ENCODE assay signal across 13 cellular contexts in the genomic region with DNA sequence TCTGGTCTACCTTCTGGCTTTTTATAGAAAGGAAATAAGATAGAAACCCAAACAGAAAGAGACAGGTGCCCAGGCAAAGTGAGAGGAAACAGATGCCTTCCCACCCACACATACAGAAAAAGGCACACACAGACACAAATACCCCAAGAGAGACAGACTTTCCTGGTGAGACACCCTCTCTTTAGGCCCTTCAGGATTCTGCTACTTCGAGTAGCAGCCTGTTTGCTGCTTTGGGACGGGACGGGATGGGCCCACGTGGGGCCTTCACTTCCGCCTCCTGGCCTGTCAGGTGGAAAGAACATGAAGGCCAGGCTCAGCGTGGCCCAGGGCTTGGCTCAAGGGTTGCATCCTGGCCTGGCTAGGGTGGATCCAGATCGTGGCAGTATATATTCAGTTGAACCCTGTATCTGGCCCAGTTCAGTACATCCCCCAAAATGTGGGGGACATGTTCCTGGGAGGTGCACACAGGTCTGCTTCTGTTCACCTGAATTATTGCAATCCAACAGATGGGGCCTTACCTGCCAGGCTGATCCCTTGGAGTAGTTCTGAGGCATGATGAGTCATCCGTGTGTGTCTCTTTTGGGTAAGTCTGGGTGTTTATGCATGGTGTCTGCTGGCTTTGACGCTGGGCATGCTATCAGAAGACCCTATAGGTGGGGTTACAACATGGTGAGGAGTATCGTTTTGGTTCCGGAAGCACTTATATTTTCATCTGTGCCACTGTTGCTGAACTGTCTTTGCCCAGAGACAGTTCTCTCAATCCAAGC. TPM values are rescaled to one million over a fixed set of nuclear protein-coding genes. Genes with fewer than 3 reads are reported as not detected.
DNase-seq lines count a peak whose midpoint lies in the region; ATAC-seq, FAIRE-seq and TF ChIP-seq lines count a peak whose summit lies in the region.
"Had no signal": no experiment of that assay in that cellular context is flagged by ENCODE, and none has a peak within 500 bp of the region (broad histone marks: within the 10 kb centered on the region; RNA-seq: fewer than 3 reads in every experiment).

No MANE protein-coding gene starts in this region.

- TF ChIP-seq CTCF in A673 (conservative IDR thresholded peaks at IDR 0.05; ENCODE audit: low read depth, low read length) = no peak

- H3K27me3 Mint-ChIP-seq in activated naive CD8-positive, alpha-beta T cell treated with anti-CD3 and anti-CD28 coated beads for 36 hours = no peaks in the 10 kb centered on the region

- no peak overlapping the region for H3K23ac ChIP-seq in mesenchymal stem cell (ENCODE audit: low read length in 2 of 2)

- H2BK5ac ChIP-seq in mesenchymal stem cell (ENCODE audit: low read depth, low read length, poor library complexity, severe bottlenecking) = no peak overlapping the region

- no peaks in the 10 kb centered on the region for H3K9me3 ChIP-seq in A673 (ENCODE audit: low read depth, low read length, poor library complexity, severe bottlenecking)
- H3K9me3 ChIP-seq in mesenchymal stem cell (ENCODE audit: control insufficient read depth, low read length) = no peaks in the 10 kb centered on the region
- H3K9me3 ChIP-seq: SK-N-SH, suprapubic skin had no signal

- WGBS in mesenchymal stem cell = 86% methylated on average over 8 of the region's 11 CpGs

- no peak overlapping the region for H2BK12ac ChIP-seq in mesenchymal stem cell (ENCODE audit: low read length in 2 of 2)

- no peak overlapping the region for H4K8ac ChIP-seq in mesenchymal stem cell (ENCODE audit: low read length)

- H3K18ac ChIP-seq in mesenchymal stem cell (ENCODE audit: low read depth in 1 of 2, low read length in 2 of 2) = no peak overlapping the region

- CTCF ChIA-PET in A673 (lab: Charles Lee) = no interaction called here

- no peak overlapping the region for H4K91ac ChIP-seq in mesenchymal stem cell (ENCODE audit: low read length)

- H3K36me3 ChIP-seq in A673 (ENCODE audit: insufficient read depth, low read length, poor library complexity, severe bottlenecking) = peaks cover 7% of the 10 kb centered on the region
- H3K36me3 ChIP-seq in mesenchymal stem cell (ENCODE audit: control insufficient read depth in 1 of 2, insufficient read depth in 2 of 2, low read depth in 1 of 2, low read length in 2 of 2) = peaks cover 12 to 19% of the 10 kb centered on the region in 2 experiments
- H3K36me3 ChIP-seq: suprapubic skin had no signal

- no peak overlapping the region for H3K9ac ChIP-seq in mesenchymal stem cell (ENCODE audit: low read length)
- H3K9ac ChIP-seq: SK-N-SH had no signal

- POLR2A ChIA-PET in A673 (lab: Charles Lee; ENCODE audit: low non-redundant PET) = no interaction called here

- TSS peak; percentile 15 for BruUV-seq in A673 (replicated peaks; lab: Mats Ljungman, UMichigan)

- H3K4me3 ChIP-seq in A673 (ENCODE audit: low read depth, low read length, poor library complexity, severe bottlenecking) (no peak overlapping the region), mesenchymal stem cell (ENCODE audit: insufficient read depth in 1 of 2, low read depth in 1 of 2, low read length in 2 of 2) (no peak overlapping the region)
- H3K4me3 ChIP-seq: smooth muscle cell, suprapubic skin had no signal

- H3K4me1 ChIP-seq in A673 (ENCODE audit: insufficient read depth, low read length, poor library complexity, severe bottlenecking) = peaks cover 14% of the 10 kb centered on the region
- H3K4me1 ChIP-seq in mesenchymal stem cell (ENCODE audit: control insufficient read depth, insufficient read depth, low read depth, low read length) = peaks cover 8% of the 10 kb centered on the region

- H3K27ac ChIP-seq in A673 (ENCODE audit: low read depth, low read length, poor library complexity, severe bottlenecking) (no peak overlapping the region), mesenchymal stem cell (ENCODE audit: low read length, poor library complexity, severe bottlenecking) (no peak overlapping the region)
- H3K27ac ChIP-seq: suprapubic skin had no signal

- no peak overlapping the region for H2AFZ ChIP-seq in mesenchymal stem cell (ENCODE audit: low read depth, low read length)

- no peak overlapping the region for H3K4me2 ChIP-seq in mesenchymal stem cell (ENCODE audit: low read length, poor library complexity, severe bottlenecking)

- no peak overlapping the region for H3K14ac ChIP-seq in mesenchymal stem cell (ENCODE audit: low read length in 2 of 2)

- no peak overlapping the region for H2BK15ac ChIP-seq in mesenchymal stem cell (ENCODE audit: low read depth, poor library complexity, severe bottlenecking)

- H3K36me3 Mint-ChIP-seq in activated naive CD8-positive, alpha-beta T cell treated with anti-CD3 and anti-CD28 coated beads for 36 hours = peaks cover 45% of the 10 kb centered on the region

- DNase-seq in A673 (ENCODE audit: low spot score) = no peak
- DNase-seq in GM12891 (ENCODE audit: insufficient read length, low spot score) = no peak
- no peak for DNase-seq in activated naive CD8-positive, alpha-beta T cell treated with anti-CD3 and anti-CD28 coated beads for 36 hours
- no peak for DNase-seq in iPS-NIHi11 (ENCODE audit: low spot score)
- DNase-seq in mesenchymal stem cell = no peak
- no peak for DNase-seq in superior temporal gyrus (ENCODE audit: extremely low spot score)
- no peak for DNase-seq in NCI-H1092 treated with DMSO at 0.1 percent for 48 hours (lab: John Stamatoyannopoulos, UW)
- DNase-seq: NCI-H226, SK-N-SH had no signal

- TF ChIP-seq POLR2A in GM12891 (IDR thresholded peaks at IDR 0.05; ENCODE audit: low read depth, low read length) = no peak

- H3K79me1 ChIP-seq in mesenchymal stem cell (replicated peaks; ENCODE audit: low read length, poor library complexity, severe bottlenecking) = peaks cover 16% of the 10 kb centered on the region

- peak; percentile 43 for ATAC-seq in HG02885 (IDR thresholded peaks at IDR 0.05; ENCODE audit: poor library complexity, unreplicated experiment)

- FAIRE-seq in GM12891 (lab: Jason Lieb, UNC) = peak; percentile 76

- H3K27me3 ChIP-seq in A673 (replicated peaks; ENCODE audit: insufficient read depth, low read depth, low read length, poor library complexity) (no peaks in the 10 kb centered on the region), mesenchymal stem cell (ENCODE audit: control insufficient read depth in 1 of 2, insufficient read depth in 1 of 2, low read length in 2 of 2) (no peaks in the 10 kb centered on the region)
- H3K27me3 ChIP-seq: suprapubic skin had no signal

- H2AK5ac ChIP-seq in mesenchymal stem cell (ENCODE audit: low read length, severe bottlenecking) = no peak overlapping the region

- peak overlapping the region; percentile 82 for H3K4me3 Mint-ChIP-seq in activated naive CD8-positive, alpha-beta T cell treated with anti-CD3 and anti-CD28 coated beads for 36 hours

- peak overlapping the region; percentile 84 for H3K27ac Mint-ChIP-seq in activated naive CD8-positive, alpha-beta T cell treated with anti-CD3 and anti-CD28 coated beads for 36 hours

- peaks cover 46% of the 10 kb centered on the region for H3K4me1 Mint-ChIP-seq in activated naive CD8-positive, alpha-beta T cell treated with anti-CD3 and anti-CD28 coated beads for 36 hours

- H2BK120ac ChIP-seq in mesenchymal stem cell (ENCODE audit: low read depth, low read length) = no peak overlapping the region

- intact Hi-C loops in A673 (cut with micrococcal nuclease; ENCODE audit: unreplicated experiment) = no loop called here

- H3K4ac ChIP-seq in mesenchymal stem cell (ENCODE audit: low read depth in 1 of 2, low read length in 2 of 2) = no peak overlapping the region

- peaks cover 6% of the 10 kb centered on the region for H3K9me3 Mint-ChIP-seq in activated naive CD8-positive, alpha-beta T cell treated with anti-CD3 and anti-CD28 coated beads for 36 hours

TF ChIP-seq in GM12891, 5 proteins besides CTCF, POLR2A, EP300 and RAD21:
- no peak for TF ChIP-seq POLR2AphosphoS5 (IDR thresholded peaks at IDR 0.05; ENCODE audit: low read depth, low read length)
- no peak for TF ChIP-seq PAX5 (IDR thresholded peaks at IDR 0.05; ENCODE audit: insufficient read depth, low read length, severe bottlenecking)
- no peak for TF ChIP-seq SPI1 (IDR thresholded peaks at IDR 0.05; ENCODE audit: low read depth, low read length)
TF ChIP-seq in GM12891: peak in this region for 0.

RNA-seq across cellular contexts. Expression of a gene that starts 2.4 kb away (rescaled TPM):
- 14.7 and 16.9 TPM in 2 replicates for total RNA-seq in A673 (2021)
- 5.5 TPM for polyA plus RNA-seq in GM12891 (2012; ENCODE audit: low read depth, missing spikeins)
- 10 to 100 TPM; 12.5 to 13.9 TPM for total RNA-seq in activated naive CD8-positive, alpha-beta T cell treated with anti-CD3 and anti-CD28 coated beads for 36 hours
- 9.0 TPM for polyA plus RNA-seq in mesenchymal stem cell (2013, experiment 1 of 2)
- 9.0 TPM for polyA plus RNA-seq in mesenchymal stem cell (2013, experiment 2 of 2)

RNA-seq across cellular contexts. Expression of a gene that starts 14.7 kb away (rescaled TPM):
- total RNA-seq in A673 (2021) = not detected in 2 replicates
- polyA plus RNA-seq in GM12891 (2012; ENCODE audit: low read depth, missing spikeins) = not detected
- not detected for total RNA-seq in activated naive CD8-positive, alpha-beta T cell treated with anti-CD3 and anti-CD28 coated beads for 36 hours
- not detected for polyA plus RNA-seq in mesenchymal stem cell (2013, experiment 1 of 2)
- not detected for polyA plus RNA-seq in mesenchymal stem cell (2013, experiment 2 of 2)
- total RNA-seq: lung microvascular endothelial cell, smooth muscle cell, suprapubic skin had no signal
- polyA plus RNA-seq: SK-N-SH, smooth muscle cell had no signal
